10 cellular contexts compared by ENCODE assay signal in genomic region chr10:24958701-24959392, GRCh38. TPM values are rescaled to one million over a fixed set of nuclear protein-coding genes. Genes with fewer than 3 reads are reported as not detected.
DNase-seq lines count a peak whose midpoint lies in the region; ATAC-seq and TF ChIP-seq lines count a peak whose summit lies in the region.
"Had no signal": no experiment of that assay in that cellular context is flagged by ENCODE, and none has a peak within 500 bp of the region (broad histone marks: within the 10 kb centered on the region; RNA-seq: fewer than 3 reads in every experiment).

No MANE protein-coding gene starts in this region.

- no peaks in the 10 kb centered on the region for H3K36me3 Mint-ChIP-seq in activated CD8-positive, alpha-beta memory T cell treated with anti-CD3 and anti-CD28 coated beads, Interleukin-2, amount 10 ng/mL, durations not matched to agents 7 days and 5 days

- CTCF ChIA-PET in activated CD8-positive, alpha-beta memory T cell treated with anti-CD3 and anti-CD28 coated beads, Interleukin-2, amount 10 ng/mL, durations not matched to agents 7 days and 5 days (lab: Charles Lee), result no interaction called here

- in situ Hi-C loops in astrocyte of the spinal cord (cut with HindIII; ENCODE audit: low sequenced_read_pairs), result no loop called here

- ATAC-seq in sciatic nerve (peak; percentile 94), HG02798 (IDR thresholded peaks at IDR 0.05; ENCODE audit: poor library complexity, unreplicated experiment) (no peak), GM21423 (IDR thresholded peaks at IDR 0.05; ENCODE audit: unreplicated experiment) (no peak), HG03565 (IDR thresholded peaks at IDR 0.05; ENCODE audit: unreplicated experiment) (no peak)
- ATAC-seq in activated CD8-positive, alpha-beta memory T cell treated with anti-CD3 and anti-CD28 coated beads, Interleukin-2, amount 10 ng/mL, durations not matched to agents 7 days and 5 days, result no peak

- H3K27me3 Mint-ChIP-seq in activated CD8-positive, alpha-beta memory T cell treated with anti-CD3 and anti-CD28 coated beads, Interleukin-2, amount 10 ng/mL, durations not matched to agents 7 days and 5 days, result no peaks in the 10 kb centered on the region
- H3K27me3 Mint-ChIP-seq: activated naive CD8-positive, alpha-beta T cell had no signal

- H3K4me3 Mint-ChIP-seq in activated CD8-positive, alpha-beta memory T cell treated with anti-CD3 and anti-CD28 coated beads, Interleukin-2, amount 10 ng/mL, durations not matched to agents 7 days and 5 days, result no peak overlapping the region
- H3K4me3 Mint-ChIP-seq: activated naive CD8-positive, alpha-beta T cell had no signal

- H3K9me3 Mint-ChIP-seq in activated CD8-positive, alpha-beta memory T cell treated with anti-CD3 and anti-CD28 coated beads, Interleukin-2, amount 10 ng/mL, durations not matched to agents 7 days and 5 days (ENCODE audit: low read depth), result no peaks in the 10 kb centered on the region

- no peak overlapping the region for H3K27ac Mint-ChIP-seq in activated CD8-positive, alpha-beta memory T cell treated with anti-CD3 and anti-CD28 coated beads, Interleukin-2, amount 10 ng/mL, durations not matched to agents 7 days and 5 days
- H3K27ac Mint-ChIP-seq: activated naive CD8-positive, alpha-beta T cell had no signal

- H3K4me1 Mint-ChIP-seq in activated CD8-positive, alpha-beta memory T cell treated with anti-CD3 and anti-CD28 coated beads, Interleukin-2, amount 10 ng/mL, durations not matched to agents 7 days and 5 days, result peaks cover 1% of the 10 kb centered on the region

- no peak overlapping the region for H3K4me3 ChIP-seq in astrocyte of the spinal cord (ENCODE audit: low read depth, low read length)

- DNase-seq in EL, result peak; percentile 52
- peak; percentile 81 for DNase-seq in astrocyte of the spinal cord (ENCODE audit: low read depth, low spot score)
- DNase-seq in hippocampal formation (lab: John Stamatoyannopoulos, UW), result peak; percentile 59 to 93
- DNase-seq in sciatic nerve (ENCODE audit: low spot score), result no peak
- no peak for DNase-seq in activated CD8-positive, alpha-beta memory T cell treated with anti-CD3 and anti-CD28 coated beads, Interleukin-2, amount 10 ng/mL, durations not matched to agents 7 days and 5 days
- DNase-seq: islet precursor cell had no signal

- TF ChIP-seq CTCF in astrocyte of the spinal cord (IDR thresholded peaks at IDR 0.05; ENCODE audit: low read depth, low read length), result no peak

- intact Hi-C loops in sciatic nerve (cut with DNase I), result no loop called here

RNA-seq across cellular contexts. Expression of gene PRTFDC1, which starts 6.4 kb away (rescaled TPM):
- total RNA-seq in sciatic nerve, result 4.7 TPM
- 1 to 10 TPM; 1.6 to 2.9 TPM for total RNA-seq in activated CD8-positive, alpha-beta memory T cell treated with anti-CD3 and anti-CD28 coated beads, Interleukin-2, amount 10 ng/mL, durations not matched to agents 7 days and 5 days

RNA-seq across cellular contexts. Expression of gene ENKUR, which starts 57.1 kb away (rescaled TPM):
- 0.09 TPM for total RNA-seq in sciatic nerve
- not detected for total RNA-seq in activated CD8-positive, alpha-beta memory T cell treated with anti-CD3 and anti-CD28 coated beads, Interleukin-2, amount 10 ng/mL, durations not matched to agents 7 days and 5 days

RNA-seq across cellular contexts. Expression of gene THNSL1, which starts 57.6 kb away (rescaled TPM):
- 3.0 TPM for total RNA-seq in sciatic nerve
- total RNA-seq in activated CD8-positive, alpha-beta memory T cell treated with anti-CD3 and anti-CD28 coated beads, Interleukin-2, amount 10 ng/mL, durations not matched to agents 7 days and 5 days, result 1 to 10 TPM; 3.5 to 4.6 TPM

Comparison
In these comparisons a context has a peak if more than half of its experiments do, and no peak if none do; other contexts are left out.
1. DNase-seq: peak in EL (single experiment), astrocyte of the spinal cord (single experiment) and hippocampal formation (2 of 2); none in sciatic nerve (single experiment) and activated CD8-positive, alpha-beta memory T cell treated with anti-CD3 and anti-CD28 coated beads, Interleukin-2, amount 10 ng/mL, durations not matched to agents 7 days and 5 days (single experiment).